Comparison of ENCODE assay signal across 10 cellular contexts in the genomic region with DNA sequence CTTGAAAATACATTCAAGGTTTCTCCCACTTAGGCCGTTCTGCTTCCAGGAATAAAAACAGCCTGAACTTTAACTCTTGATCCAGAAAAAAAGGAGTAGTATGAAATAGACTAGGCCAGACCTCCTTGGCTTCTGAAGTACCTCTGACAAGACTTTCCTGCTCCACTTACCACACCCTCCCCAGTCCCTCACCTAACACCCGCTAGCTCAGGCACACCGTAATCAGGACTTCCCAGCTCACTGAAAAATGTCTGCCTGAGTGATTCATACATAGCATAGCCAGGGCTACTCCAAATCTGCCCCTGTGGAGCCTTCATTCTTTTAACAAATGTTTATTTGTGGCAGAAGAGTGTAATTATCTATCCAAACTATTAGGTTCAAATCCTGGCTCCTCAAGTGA. TPM values are rescaled to one million over a fixed set of nuclear protein-coding genes. Genes with fewer than 3 reads are reported as not detected.
DNase-seq lines count a peak whose midpoint lies in the region; ATAC-seq and TF ChIP-seq lines count a peak whose summit lies in the region.
"Had no signal": no experiment of that assay in that cellular context is flagged by ENCODE, and none has a peak within 500 bp of the region (broad histone marks: within the 10 kb centered on the region; RNA-seq: fewer than 3 reads in every experiment).

No MANE protein-coding gene starts in this region.

- H3K27me3 Mint-ChIP-seq in HFFc6 (ENCODE audit: insufficient read depth): peaks cover 2% of the 10 kb centered on the region
- H3K27me3 Mint-ChIP-seq in activated CD8-positive, alpha-beta T cell treated with anti-CD3 and anti-CD28 coated beads, Interleukin-2, amount 10 ng/mL, durations not matched to agents 7 days and 5 days (ENCODE audit: low read depth): peaks cover 3% of the 10 kb centered on the region

- DNase-seq in NCI-H1417 (lab: John Stamatoyannopoulos, UW) (peak in 2 of 3 experiments; percentile 24 to 56), NCI-H1417 treated with DMSO at 0.1 percent for 48 hours (lab: John Stamatoyannopoulos, UW) (no peak), HFFc6 (no peak), lung (ENCODE audit: low spot score) (peak; percentile 44), foreskin melanocyte (no peak)
- DNase-seq in activated CD8-positive, alpha-beta T cell treated with anti-CD3 and anti-CD28 coated beads, Interleukin-2, amount 10 ng/mL, durations not matched to agents 7 days and 5 days: no peak
- no peak for DNase-seq in effector CD8-positive, alpha-beta T cell (lab: John Stamatoyannopoulos, UW)
- DNase-seq: NCI-H187 had no signal

- H3K27ac Mint-ChIP-seq in HFFc6: peak overlapping the region; percentile 79
- peak overlapping the region; percentile 28 for H3K27ac Mint-ChIP-seq in activated CD8-positive, alpha-beta T cell treated with anti-CD3 and anti-CD28 coated beads, Interleukin-2, amount 10 ng/mL, durations not matched to agents 7 days and 5 days

- ATAC-seq in activated CD8-positive, alpha-beta T cell treated with anti-CD3 and anti-CD28 coated beads, Interleukin-2, amount 10 ng/mL, durations not matched to agents 7 days and 5 days: no peak
- ATAC-seq in lung (ENCODE audit: insufficient read depth, low FRiP score) (peak; percentile 31), HG03565 (IDR thresholded peaks at IDR 0.05; ENCODE audit: unreplicated experiment) (no peak)
- ATAC-seq: A549 had no signal

- POLR2A ChIA-PET in activated CD8-positive, alpha-beta T cell treated with anti-CD3 and anti-CD28 coated beads, Interleukin-2, amount 10 ng/mL, durations not matched to agents 7 days and 5 days (lab: Charles Lee): interaction anchor here (1.2 kb wide), 1 partner anchor 25 kb away, joined by 3 read pairs; no protein-coding TSS in a partner anchor

- H3K9me3 Mint-ChIP-seq in HFFc6: no peaks in the 10 kb centered on the region
- peaks cover 7% of the 10 kb centered on the region for H3K9me3 Mint-ChIP-seq in activated CD8-positive, alpha-beta T cell treated with anti-CD3 and anti-CD28 coated beads, Interleukin-2, amount 10 ng/mL, durations not matched to agents 7 days and 5 days (ENCODE audit: insufficient read depth)

- H3K4me1 ChIP-seq in lung (ENCODE audit: control insufficient read depth in 2 of 2, insufficient read depth in 2 of 2, low read length in 2 of 2): peaks cover 0 to 4% of the 10 kb centered on the region in 2 donors
- H3K4me1 ChIP-seq: A549 had no signal

- TF ChIP-seq CTCF in HFFc6 (IDR thresholded peaks at IDR 0.05) (no peak), lung (IDR thresholded peaks at IDR 0.05; ENCODE audit: control extremely low read depth, extremely low read depth) (no peak)

- CTCF ChIA-PET in activated CD8-positive, alpha-beta T cell treated with anti-CD3 and anti-CD28 coated beads, Interleukin-2, amount 10 ng/mL, durations not matched to agents 7 days and 5 days (lab: Charles Lee): interaction anchor here (0.8 to 3.1 kb wide), 4 partner anchors 10 to 31 kb away, joined by 3 to 15 read pairs (median 6); partner anchors contain the start of gene IL6

- no peaks in the 10 kb centered on the region for H3K9me3 ChIP-seq in lung (ENCODE audit: control insufficient read depth in 2 of 2, insufficient read depth in 1 of 2, low read length in 1 of 2)
- H3K9me3 ChIP-seq: A549 had no signal

- no peak overlapping the region for H3K27ac ChIP-seq in lung (ENCODE audit: low read depth in 1 of 2, low read length in 1 of 2)
- H3K27ac ChIP-seq: A549 had no signal

- no peaks in the 10 kb centered on the region for H3K36me3 ChIP-seq in lung (ENCODE audit: control insufficient read depth in 2 of 2, insufficient read depth in 2 of 2, low read length in 2 of 2)

- H3K4me3 Mint-ChIP-seq in HFFc6: peak overlapping the region; percentile 24; the same call in 1 of the 2 replicates
- no peak overlapping the region for H3K4me3 Mint-ChIP-seq in activated CD8-positive, alpha-beta T cell treated with anti-CD3 and anti-CD28 coated beads, Interleukin-2, amount 10 ng/mL, durations not matched to agents 7 days and 5 days

- H3K36me3 Mint-ChIP-seq in HFFc6 (ENCODE audit: low read depth): no peaks in the 10 kb centered on the region
- peaks cover 20% of the 10 kb centered on the region for H3K36me3 Mint-ChIP-seq in activated CD8-positive, alpha-beta T cell treated with anti-CD3 and anti-CD28 coated beads, Interleukin-2, amount 10 ng/mL, durations not matched to agents 7 days and 5 days (ENCODE audit: low read depth)

- no peaks in the 10 kb centered on the region for H3K27me3 ChIP-seq in lung (ENCODE audit: control insufficient read depth, insufficient read depth)

- 60 to 82% methylated on average over 3 of the region's 3 CpGs for WGBS in lung, 2 donors

- peaks cover 54% of the 10 kb centered on the region for H3K4me1 Mint-ChIP-seq in HFFc6 (ENCODE audit: low read depth)
- peaks cover 77% of the 10 kb centered on the region for H3K4me1 Mint-ChIP-seq in activated CD8-positive, alpha-beta T cell treated with anti-CD3 and anti-CD28 coated beads, Interleukin-2, amount 10 ng/mL, durations not matched to agents 7 days and 5 days (ENCODE audit: low read depth)

- H3K4me3 ChIP-seq in lung: no peak overlapping the region
- H3K4me3 ChIP-seq: A549 had no signal

RNA-seq across cellular contexts. Expression of gene IL6, which starts 30.3 kb away (rescaled TPM):
- 10 to 100 TPM; 21.3 to 55.1 (median 50.0) TPM for total RNA-seq in HFFc6 (2021; fragmentation: NEBNext Ultra II Directional; extraction: Animal tissue kit (Norgen Biotek cat#: 25700))
- total RNA-seq in activated CD8-positive, alpha-beta T cell treated with anti-CD3 and anti-CD28 coated beads, Interleukin-2, amount 10 ng/mL, durations not matched to agents 7 days and 5 days: under 1 TPM in 1 of 2 experiments, not detected in 1; 0.65 TPM
- total RNA-seq in lung: 1 to 10 TPM; 2.7 to 5.5 TPM
- 100 to 1,000 TPM in 1 of 2 donors, 10 to 100 TPM in 1; 19.3 to 155 TPM for polyA plus RNA-seq in lung

Comparison
In these comparisons a context has a peak if more than half of its experiments do, and no peak if none do; other contexts are left out.
1. DNase-seq: peak in NCI-H1417 (2 of 3) and lung (single experiment); none in NCI-H1417 treated with DMSO at 0.1 percent for 48 hours (single experiment), HFFc6 (single experiment), activated CD8-positive, alpha-beta T cell treated with anti-CD3 and anti-CD28 coated beads, Interleukin-2, amount 10 ng/mL, durations not matched to agents 7 days and 5 days (single experiment), foreskin melanocyte (single experiment) and effector CD8-positive, alpha-beta T cell (single experiment).